ENCODE assay signal across 19 cellular contexts in genomic region chr3:20280257-20280656, GRCh38.
DNase-seq lines count a peak whose midpoint lies in the region; ATAC-seq and TF ChIP-seq lines count a peak whose summit lies in the region.
"Had no signal": no experiment of that assay in that cellular context is flagged by ENCODE, and none has a peak within 500 bp of the region (broad histone marks: within the 10 kb centered on the region; RNA-seq: fewer than 3 reads in every experiment).

No MANE protein-coding gene starts in this region.

- H3K36me3 ChIP-seq in spleen (no peaks in the 10 kb centered on the region), vagina (no peaks in the 10 kb centered on the region)
- H3K36me3 ChIP-seq: BLaER1, neutrophil, sigmoid colon had no signal

- H3K9me3 ChIP-seq in spleen (peaks cover 3 to 33% (median 24%) of the 10 kb centered on the region in 8 donors), vagina (no peaks in the 10 kb centered on the region)
- H3K9me3 ChIP-seq: neutrophil, sigmoid colon had no signal

- no peak for TF ChIP-seq POLR2A in NB4 (IDR thresholded peaks at IDR 0.05; ENCODE audit: extremely low read depth, insufficient read length)
- TF ChIP-seq POLR2A in spleen (IDR thresholded peaks at IDR 0.05) = no peak
- TF ChIP-seq POLR2A in vagina (IDR thresholded peaks at IDR 0.05) = no peak

- H3K4me3 ChIP-seq in NB4 (ENCODE audit: low read depth, low read length) = no peak overlapping the region
- H3K4me3 ChIP-seq in spleen = no peak overlapping the region
- no peak overlapping the region for H3K4me3 ChIP-seq in vagina
- H3K4me3 ChIP-seq: BLaER1, sigmoid colon had no signal

- H3K36me3 Mint-ChIP-seq in central memory CD8-positive, alpha-beta T cell (ENCODE audit: insufficient read depth) = peaks cover 2% of the 10 kb centered on the region

- no peaks in the 10 kb centered on the region for H3K27me3 Mint-ChIP-seq in central memory CD8-positive, alpha-beta T cell
- H3K27me3 Mint-ChIP-seq: activated CD4-positive, alpha-beta T cell treated with anti-CD3 and anti-CD28 coated beads for 36 hours; activated naive CD8-positive, alpha-beta T cell treated with anti-CD3 and anti-CD28 coated beads, Interleukin-2, amount 50 U/mL, for 24 hours; activated T-cell treated with anti-CD3 and anti-CD28 coated beads, Interleukin-2, amount 50 U/mL, for 24 hours had no signal

- WGBS in spleen, 5 donors = 30 to 48% (median 38%) methylated on average over 7 of the region's 7 CpGs

- no peak for TF ChIP-seq CTCF in NB4 (IDR thresholded peaks at IDR 0.05; ENCODE audit: low read depth, low read length)
- no peak for TF ChIP-seq CTCF in spleen (IDR thresholded peaks at IDR 0.05 in 8 of 11, conservative IDR thresholded peaks at IDR 0.05 in 3 of 11)
- no peak for TF ChIP-seq CTCF in vagina (IDR thresholded peaks at IDR 0.05)

- ATAC-seq in GM18868 (IDR thresholded peaks at IDR 0.05; ENCODE audit: unreplicated experiment) = peak; percentile 46
- ATAC-seq in HG02623 (IDR thresholded peaks at IDR 0.05; ENCODE audit: unreplicated experiment) = peak; percentile 63
- ATAC-seq in central memory CD8-positive, alpha-beta T cell (replicated peaks; ENCODE audit: extremely low read depth, poor library complexity, severe bottlenecking) = no peak
- ATAC-seq: activated CD4-positive, alpha-beta T cell treated with anti-CD3 and anti-CD28 coated beads for 36 hours; activated naive CD8-positive, alpha-beta T cell treated with anti-CD3 and anti-CD28 coated beads, Interleukin-2, amount 50 U/mL, for 24 hours had no signal

- intact Hi-C loops in spleen (cut with DNase I; ENCODE audit: low total_unique reads) = no loop called here
- intact Hi-C loops in vagina (cut with DNase I) = no loop called here

- H3K4me1 ChIP-seq in spleen = no peaks in the 10 kb centered on the region
- H3K4me1 ChIP-seq in vagina = no peaks in the 10 kb centered on the region
- H3K4me1 ChIP-seq: BLaER1, sigmoid colon had no signal

- peaks cover 7% of the 10 kb centered on the region for H3K4me1 Mint-ChIP-seq in central memory CD8-positive, alpha-beta T cell

- H3K9me3 Mint-ChIP-seq in central memory CD8-positive, alpha-beta T cell = peaks cover 17% of the 10 kb centered on the region

- peak overlapping the region; percentile 46 for H3K27ac Mint-ChIP-seq in central memory CD8-positive, alpha-beta T cell (ENCODE audit: low read depth)
- H3K27ac Mint-ChIP-seq: activated CD4-positive, alpha-beta T cell treated with anti-CD3 and anti-CD28 coated beads for 36 hours; activated naive CD8-positive, alpha-beta T cell treated with anti-CD3 and anti-CD28 coated beads, Interleukin-2, amount 50 U/mL, for 24 hours; activated T-cell treated with anti-CD3 and anti-CD28 coated beads, Interleukin-2, amount 50 U/mL, for 24 hours had no signal

- H3K27me3 ChIP-seq in spleen (replicated peaks in 1 of 7) (no peaks in the 10 kb centered on the region), vagina (no peaks in the 10 kb centered on the region)
- H3K27me3 ChIP-seq: BLaER1, neutrophil, sigmoid colon had no signal

- H3K4me3 Mint-ChIP-seq in central memory CD8-positive, alpha-beta T cell = no peak overlapping the region
- H3K4me3 Mint-ChIP-seq: activated CD4-positive, alpha-beta T cell treated with anti-CD3 and anti-CD28 coated beads for 36 hours; activated naive CD8-positive, alpha-beta T cell treated with anti-CD3 and anti-CD28 coated beads, Interleukin-2, amount 50 U/mL, for 24 hours; activated T-cell treated with anti-CD3 and anti-CD28 coated beads, Interleukin-2, amount 50 U/mL, for 24 hours had no signal

- DNase-seq in NB4 (ENCODE audit: low read depth) = peak; percentile 61
- DNase-seq in central memory CD8-positive, alpha-beta T cell (ENCODE audit: low spot score in 2 of 2) = no peak
- no peak for DNase-seq in spleen
- DNase-seq in iPS-NIHi11 (ENCODE audit: low spot score) = no peak
- DNase-seq in hypothalamus (lab: John Stamatoyannopoulos, UW) = no peak
- DNase-seq in vagina (ENCODE audit: extremely low spot score in 2 of 2) = no peak
- DNase-seq: activated CD4-positive, alpha-beta T cell treated with anti-CD3 and anti-CD28 coated beads for 36 hours; activated naive CD8-positive, alpha-beta T cell treated with anti-CD3 and anti-CD28 coated beads, Interleukin-2, amount 50 U/mL, for 24 hours; activated T-cell treated with anti-CD3 and anti-CD28 coated beads, Interleukin-2, amount 50 U/mL, for 24 hours; effector CD4-positive, alpha-beta T cell; hippocampal formation; NCI-H1930; NCI-H524; sigmoid colon; stimulated activated CD4-positive, alpha-beta T cell treated with anti-CD3 and anti-CD28 coated beads, Interleukin-2, amount 100 ng/mL, for 48 hours had no signal

- no peak overlapping the region for H3K27ac ChIP-seq in spleen
- H3K27ac ChIP-seq in vagina = no peak overlapping the region
- H3K27ac ChIP-seq: BLaER1, neutrophil, sigmoid colon had no signal
